Comparison of ENCODE assay signal across 1 cellular context in genomic region chr19:16099314-16099965, GRCh38.
TF ChIP-seq lines count a peak whose summit lies in the region.

No MANE protein-coding gene starts in this region.

TF ChIP-seq in GM12878, 131 proteins besides CTCF, POLR2A, EP300 and RAD21:
- TF ChIP-seq POLR2AphosphoS5 (IDR thresholded peaks at IDR 0.05; ENCODE audit: low read length) = peak; percentile 46; the same call in 1 of the 2 replicates
